In the genomic region with DNA sequence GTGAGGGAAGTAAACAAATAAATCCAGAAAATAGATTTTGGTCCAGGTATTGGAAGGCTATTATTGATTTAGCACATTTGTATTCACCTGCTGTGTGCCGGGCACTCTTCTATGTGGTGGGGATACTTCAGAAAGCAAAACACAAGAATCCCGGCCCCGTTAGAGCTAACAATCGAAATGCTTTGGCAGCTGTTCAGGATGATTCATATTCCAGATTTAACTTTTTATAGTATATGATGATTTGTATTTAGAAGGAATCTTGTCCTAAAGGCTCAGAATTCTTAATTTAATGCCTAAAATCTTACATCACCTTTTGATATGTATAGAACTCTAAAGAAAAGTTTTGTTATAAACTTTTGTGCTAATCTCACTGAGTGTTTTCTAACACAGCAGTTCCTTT, we compare ENCODE assay signal across 14 cellular contexts. TPM values are rescaled to one million over a fixed set of nuclear protein-coding genes. Genes with fewer than 3 reads are reported as not detected.
DNase-seq lines count a peak whose midpoint lies in the region; ATAC-seq and TF ChIP-seq lines count a peak whose summit lies in the region.
"Had no signal": no experiment of that assay in that cellular context is flagged by ENCODE, and none has a peak within 500 bp of the region (broad histone marks: within the 10 kb centered on the region; RNA-seq: fewer than 3 reads in every experiment).

No MANE protein-coding gene starts in this region.

- no peaks in the 10 kb centered on the region for H3K9me2 ChIP-seq in HCT116 (ENCODE audit: insufficient read depth)

- TF ChIP-seq RAD21 in HCT116 (IDR thresholded peaks at IDR 0.05; ENCODE audit: low read depth): no peak

- H3K9ac ChIP-seq in HCT116 (ENCODE audit: low read length): no peak overlapping the region

- DNase-seq in ACHN: peak; percentile 13
- no peak for DNase-seq in HCT116 (ENCODE audit: low read depth, low spot score)
- peak in 2 of 7 donors; percentile 35 to 40 for DNase-seq in adrenal gland
- DNase-seq in glomerular visceral epithelial cell (ENCODE audit: extremely low spot score): peak; percentile 30
- no peak for DNase-seq in NCI-H1417 treated with DMSO at 0.1 percent for 48 hours (lab: John Stamatoyannopoulos, UW)
- DNase-seq in sigmoid colon: no peak
- DNase-seq in esophagus muscularis mucosa (ENCODE audit: extremely low spot score): no peak
- DNase-seq: activated T-cell treated with anti-CD3 and anti-CD28 coated beads, Interleukin-2, amount 50 U/mL, for 24 hours; CD4-positive, alpha-beta T cell; NCI-H1930 had no signal

- H3K27ac ChIP-seq in HCT116 (ENCODE audit: low read depth, low read length) (no peak overlapping the region), adrenal gland (peak overlapping the region in 3 of 5 donors; percentile 37 to 39 (median 38)), sigmoid colon (peak overlapping the region in 1 of 4 donors; percentile 29), esophagus muscularis mucosa (replicated peaks in 1 of 4) (no peak overlapping the region)
- H3K27ac ChIP-seq: ascending aorta, epithelial cell of prostate had no signal

- CTCF ChIA-PET in HCT116 (lab: Charles Lee): no interaction called here

- H3K27me3 ChIP-seq in HCT116 (ENCODE audit: insufficient read depth, low read length) (no peaks in the 10 kb centered on the region), adrenal gland (no peaks in the 10 kb centered on the region), sigmoid colon (no peaks in the 10 kb centered on the region), esophagus muscularis mucosa (no peaks in the 10 kb centered on the region)
- H3K27me3 ChIP-seq: ascending aorta had no signal

- intact Hi-C loops in HCT116 (cut with micrococcal nuclease): no loop called here
- intact Hi-C loops in adrenal gland (cut with DNase I): no loop called here
- intact Hi-C loops in sigmoid colon (cut with DNase I): no loop called here
- intact Hi-C loops in esophagus muscularis mucosa (cut with DNase I): no loop called here

- no peaks in the 10 kb centered on the region for H4K20me1 ChIP-seq in HCT116 (ENCODE audit: insufficient read depth)

- ATAC-seq in HCT116 (no peak; the same call in 1 of the 2 replicates), GM18519 (IDR thresholded peaks at IDR 0.05; ENCODE audit: low FRiP score, unreplicated experiment) (no peak)

- RAD21 ChIA-PET in HCT116 (lab: Charles Lee; ENCODE audit: low non-redundant PET in 1 of 2, low total read pairs in 2 of 2, uncharacterized antibody in 2 of 2, unreplicated experiment in 2 of 2): no interaction called here

- H3K9me3 ChIP-seq in HCT116 (ENCODE audit: control insufficient read depth in 1 of 2, insufficient read depth in 1 of 2, low read depth in 1 of 2, low read length in 2 of 2): no peaks in the 10 kb centered on the region
- H3K9me3 ChIP-seq in adrenal gland (replicated peaks in 1 of 3): no peaks in the 10 kb centered on the region
- H3K9me3 ChIP-seq in sigmoid colon: no peaks in the 10 kb centered on the region
- no peaks in the 10 kb centered on the region for H3K9me3 ChIP-seq in esophagus muscularis mucosa
- H3K9me3 ChIP-seq: ascending aorta had no signal

- WGBS in adrenal gland, 4 donors: 16 to 24% (median 21%) methylated on average over 4 of the region's 4 CpGs
- WGBS in sigmoid colon, 2 donors: 6 to 51% methylated on average over 4 of the region's 4 CpGs
- 6% methylated on average over 4 of the region's 4 CpGs for WGBS in esophagus muscularis mucosa

- no peak overlapping the region for H3K4me3 ChIP-seq in HCT116 (replicated peaks in 1 of 2; ENCODE audit: low read depth in 1 of 2, low read length in 2 of 2)
- H3K4me3 ChIP-seq in adrenal gland: peak overlapping the region in 1 of 4 donors; percentile 20
- H3K4me3 ChIP-seq in sigmoid colon: peak overlapping the region in 1 of 4 donors; percentile 8
- H3K4me3 ChIP-seq in esophagus muscularis mucosa: no peak overlapping the region
- H3K4me3 ChIP-seq: ascending aorta had no signal

- peaks cover 14% of the 10 kb centered on the region; the same call in 1 of the 2 replicates for H3K79me2 ChIP-seq in HCT116 (ENCODE audit: insufficient read depth, low read length)

- BruUV-seq in HCT116 (replicated peaks; lab: Mats Ljungman, UMichigan): no TSS peak

- H3K36me3 ChIP-seq in HCT116 (ENCODE audit: control insufficient read depth in 1 of 2, insufficient read depth in 2 of 2, low read length in 2 of 2): no peaks in the 10 kb centered on the region
- no peaks in the 10 kb centered on the region for H3K36me3 ChIP-seq in adrenal gland (replicated peaks in 1 of 2)
- no peaks in the 10 kb centered on the region for H3K36me3 ChIP-seq in sigmoid colon
- H3K36me3 ChIP-seq in esophagus muscularis mucosa: no peaks in the 10 kb centered on the region
- H3K36me3 ChIP-seq: ascending aorta had no signal

- peak overlapping the region; percentile 13; the same call in 1 of the 2 replicates for H3K4me2 ChIP-seq in HCT116 (ENCODE audit: low read length)

- POLR2A ChIA-PET in HCT116 (lab: Charles Lee): no interaction called here

- TF ChIP-seq CTCF in HCT116 (IDR thresholded peaks at IDR 0.05 in 2 of 3, conservative IDR thresholded peaks at IDR 0.05 in 1 of 3; ENCODE audit: borderline replicate concordance in 1 of 3, insufficient read depth in 1 of 3, low read depth in 2 of 3, low read length in 2 of 3): no peak
- no peak for TF ChIP-seq CTCF in adrenal gland (IDR thresholded peaks at IDR 0.05)
- TF ChIP-seq CTCF in sigmoid colon (IDR thresholded peaks at IDR 0.05): no peak
- no peak for TF ChIP-seq CTCF in esophagus muscularis mucosa (IDR thresholded peaks at IDR 0.05)

- no peak overlapping the region for H2AFZ ChIP-seq in HCT116 (ENCODE audit: low read depth, low read length, poor library complexity, severe bottlenecking)

- TF ChIP-seq EP300 in sigmoid colon (IDR thresholded peaks at IDR 0.05) (no peak), esophagus muscularis mucosa (IDR thresholded peaks at IDR 0.05) (no peak)

- H3K4me1 ChIP-seq in HCT116 (ENCODE audit: control insufficient read depth in 1 of 2, insufficient read depth in 2 of 2, low read length in 2 of 2) (peaks cover 13 to 14% of the 10 kb centered on the region in 2 experiments; a peak in 2 of 4 replicates), adrenal gland (replicated peaks in 1 of 2) (peaks cover 11 to 29% of the 10 kb centered on the region in 2 donors), sigmoid colon (peaks cover 0 to 22% (median 14%) of the 10 kb centered on the region in 4 donors), esophagus muscularis mucosa (peaks cover 3 to 41% (median 19%) of the 10 kb centered on the region in 4 donors)

- in situ Hi-C loops in ACHN (cut with HindIII; ENCODE audit: low pct_ligation_motif_present, low pct_unique_long_range_greater_than_20kb, low sequenced_read_pairs): no loop called here

- no peak for TF ChIP-seq POLR2A in HCT116 (IDR thresholded peaks at IDR 0.05; ENCODE audit: borderline replicate concordance, extremely low read depth, insufficient read depth, insufficient read length)
- TF ChIP-seq POLR2A in adrenal gland (IDR thresholded peaks at IDR 0.05): peak in 1 of 2 donors; percentile 15
- TF ChIP-seq POLR2A in sigmoid colon (IDR thresholded peaks at IDR 0.05): no peak
- no peak for TF ChIP-seq POLR2A in esophagus muscularis mucosa (IDR thresholded peaks at IDR 0.05; ENCODE audit: low read depth)

TF ChIP-seq in HCT116, 20 proteins besides CTCF, POLR2A, EP300 and RAD21:
- TF ChIP-seq FOSL1 (IDR thresholded peaks at IDR 0.05; ENCODE audit: low read depth): peak; percentile 28; the same call in 1 of the 2 replicates
- TF ChIP-seq, protein P1, sequence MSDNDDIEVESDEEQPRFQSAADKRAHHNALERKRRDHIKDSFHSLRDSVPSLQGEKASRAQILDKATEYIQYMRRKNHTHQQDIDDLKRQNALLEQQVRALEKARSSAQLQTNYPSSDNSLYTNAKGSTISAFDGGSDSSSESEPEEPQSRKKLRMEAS (IDR thresholded peaks at IDR 0.05): no peak
TF ChIP-seq in HCT116: peak in this region for 1.

RNA-seq across cellular contexts. Expression of a gene that starts 28.0 kb away (rescaled TPM):
- 10.2 TPM for total RNA-seq in HCT116 (2021; ENCODE audit: unreplicated experiment)
- 3.2 and 3.9 TPM in 2 replicates for polyA plus RNA-seq in HCT116 (2012)
- 10 to 100 TPM; 10.0 to 23.6 (median 20.3) TPM for total RNA-seq in adrenal gland
- 1 to 10 TPM; 4.4 to 8.8 (median 5.0) TPM for polyA plus RNA-seq in adrenal gland
- 10 to 100 TPM; 16.4 to 21.7 (median 18.8) TPM for total RNA-seq in sigmoid colon
- 1 to 10 TPM; 1.8 to 3.9 (median 3.7) TPM for polyA plus RNA-seq in sigmoid colon
- total RNA-seq in esophagus muscularis mucosa: 10 to 100 TPM; 21.9 to 33.6 (median 24.4) TPM
- polyA plus RNA-seq: IgD-negative memory B cell had no signal

Comparison
In these comparisons a context has a peak if more than half of its experiments do, and no peak if none do; other contexts are left out.
1. DNase-seq: peak in ACHN (single experiment) and glomerular visceral epithelial cell (single experiment); none in HCT116 (single experiment), NCI-H1417 treated with DMSO at 0.1 percent for 48 hours (single experiment), sigmoid colon (single experiment) and esophagus muscularis mucosa (single experiment).
2. H3K27ac ChIP-seq: peak in adrenal gland (3 of 5); none in HCT116 (single experiment) and esophagus muscularis mucosa (0 of 4).